ENCODE assay signal across 10 cellular contexts in genomic region chr7:132930881-132931280, GRCh38.
A peak's percentile ranks its signal among the peaks of the same experiment; 100 is the strongest.
DNase-seq lines count a peak whose midpoint lies in the region; ATAC-seq and TF ChIP-seq lines count a peak whose summit lies in the region.
"Had no signal": no experiment of that assay in that cellular context is flagged by ENCODE, and none has a peak within 500 bp of the region (broad histone marks: within the 10 kb centered on the region; RNA-seq: fewer than 3 reads in every experiment).

No MANE protein-coding gene starts in this region.

- no peaks in the 10 kb centered on the region for H3K27me3 ChIP-seq in OCI-LY1 (ENCODE audit: insufficient read depth, low read length)
- H3K27me3 ChIP-seq: tibial nerve had no signal

- no peaks in the 10 kb centered on the region for H3K9me2 ChIP-seq in OCI-LY1 (ENCODE audit: low read depth, low read length)

- H3F3A ChIP-seq in OCI-LY1 (ENCODE audit: insufficient read depth, low read length), result no peaks in the 10 kb centered on the region

- no peaks in the 10 kb centered on the region for H3K4me1 Mint-ChIP-seq in osteocyte (ENCODE audit: unreplicated experiment)

- H3K4me2 ChIP-seq in OCI-LY1 (ENCODE audit: low read length), result no peak overlapping the region

- H4K20me1 ChIP-seq in OCI-LY1 (ENCODE audit: insufficient read depth, low read length), result no peaks in the 10 kb centered on the region

- peak; percentile 19; the same call in 1 of the 2 replicates for TF ChIP-seq CTCF in GM12875 (IDR thresholded peaks at IDR 0.05; ENCODE audit: borderline replicate concordance, insufficient read depth, low read depth, low read length)
- peak; percentile 47; the same call in 1 of the 2 replicates for TF ChIP-seq CTCF in OCI-LY1 (IDR thresholded peaks at IDR 0.05; ENCODE audit: low read length)
- TF ChIP-seq CTCF in epithelial cell of proximal tubule (conservative IDR thresholded peaks at IDR 0.05; ENCODE audit: low read depth, low read length), result peak; percentile 61
- TF ChIP-seq CTCF in osteocyte (IDR thresholded peaks at IDR 0.05), result peak; percentile 53

- no peak overlapping the region for H2AFZ ChIP-seq in OCI-LY1 (ENCODE audit: low read length)

- no peak overlapping the region for H3K4me3 Mint-ChIP-seq in osteocyte (ENCODE audit: unreplicated experiment)

- no peak overlapping the region for H3K9ac ChIP-seq in OCI-LY1 (ENCODE audit: low read length)

- H3K27ac ChIP-seq in OCI-LY1 (ENCODE audit: low read depth, low read length, poor library complexity, severe bottlenecking), result no peak overlapping the region
- H3K27ac ChIP-seq: tibial nerve had no signal

- H3K9me3 ChIP-seq in OCI-LY1 (ENCODE audit: low read length), result no peaks in the 10 kb centered on the region

- DNase-seq in epithelial cell of proximal tubule (ENCODE audit: low read depth), result no peak
- DNase-seq in osteocyte (ENCODE audit: extremely low spot score, unreplicated experiment), result no peak
- DNase-seq in activated T-cell treated with anti-CD3 and anti-CD28 coated beads, Interleukin-2, amount 50 U/mL, for 1 hour, result no peak
- no peak for DNase-seq in stimulated activated CD4-positive, alpha-beta T cell treated with anti-CD3 and anti-CD28 coated beads, Interleukin-2, amount 100 ng/mL, for 24 hours
- DNase-seq: NCI-H1694 treated with DMSO at 0.1 percent for 48 hours had no signal

- H3K27ac Mint-ChIP-seq in osteocyte (ENCODE audit: unreplicated experiment), result no peak overlapping the region

- no peak for ATAC-seq in GM19328 (IDR thresholded peaks at IDR 0.05; ENCODE audit: unreplicated experiment)
- no peak for ATAC-seq in HG02938 (IDR thresholded peaks at IDR 0.05; ENCODE audit: unreplicated experiment)

- no peak overlapping the region for H3K4me3 ChIP-seq in GM12875 (ENCODE audit: low read depth, low read length)
- no peak overlapping the region for H3K4me3 ChIP-seq in OCI-LY1 (ENCODE audit: low read depth, low read length, poor library complexity, severe bottlenecking)
- no peak overlapping the region for H3K4me3 ChIP-seq in epithelial cell of proximal tubule (ENCODE audit: low read depth, low read length)
- H3K4me3 ChIP-seq: tibial nerve had no signal

- H3K36me3 Mint-ChIP-seq in osteocyte (ENCODE audit: unreplicated experiment), result peaks cover 4% of the 10 kb centered on the region

- H3K79me2 ChIP-seq in OCI-LY1 (ENCODE audit: insufficient read depth, low read length), result no peaks in the 10 kb centered on the region

- H3K9me3 Mint-ChIP-seq in osteocyte (ENCODE audit: unreplicated experiment), result peaks cover 4% of the 10 kb centered on the region

- peaks cover 21% of the 10 kb centered on the region for H3K36me3 ChIP-seq in OCI-LY1 (ENCODE audit: insufficient read depth, low read length)

- no peaks in the 10 kb centered on the region for H3K4me1 ChIP-seq in OCI-LY1 (ENCODE audit: insufficient read depth, low read length, severe bottlenecking)
- H3K4me1 ChIP-seq: tibial nerve had no signal

- no peaks in the 10 kb centered on the region for H3K27me3 Mint-ChIP-seq in osteocyte (ENCODE audit: unreplicated experiment)
